ENCODE assay signal across 24 cellular contexts in the genomic region with DNA sequence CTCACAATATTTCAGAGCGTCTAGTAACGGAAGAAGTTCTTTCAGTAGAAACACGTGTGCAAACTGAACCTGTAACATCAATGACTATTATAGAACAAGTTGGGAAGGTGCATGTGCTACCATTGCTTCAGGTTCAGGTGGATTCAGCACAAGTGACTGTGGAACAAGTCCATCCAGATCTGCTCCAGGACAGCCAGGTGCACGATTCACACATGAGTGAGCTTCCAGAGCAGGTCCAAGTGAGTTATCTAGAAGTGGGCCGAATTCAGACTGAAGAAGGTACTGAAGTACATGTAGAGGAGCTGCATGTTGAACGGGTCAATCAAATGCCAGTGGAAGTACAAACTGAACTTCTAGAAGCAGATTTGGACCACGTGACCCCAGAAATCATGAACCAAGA. TPM values are rescaled to one million over a fixed set of nuclear protein-coding genes. Genes with fewer than 3 reads are reported as not detected.
DNase-seq lines count a peak whose midpoint lies in the region; ATAC-seq and TF ChIP-seq lines count a peak whose summit lies in the region.
"Had no signal": no experiment of that assay in that cellular context is flagged by ENCODE, and none has a peak within 500 bp of the region (broad histone marks: within the 10 kb centered on the region; RNA-seq: fewer than 3 reads in every experiment).

No MANE protein-coding gene starts in this region.

- no peak overlapping the region for H3K4me3 ChIP-seq in epithelial cell of esophagus (ENCODE audit: low read length)

- H3K4me1 Mint-ChIP-seq in natural killer cell (peaks cover 0 to 6% of the 10 kb centered on the region in 2 donors), T-helper 17 cell (peaks cover 5% of the 10 kb centered on the region), type B pancreatic cell (ENCODE audit: unreplicated experiment) (no peaks in the 10 kb centered on the region)
- peaks cover 0 to 6% of the 10 kb centered on the region in 2 donors for H3K4me1 Mint-ChIP-seq in natural killer cell treated with Interleukin-12 subunit alpha and Interleukin-12 subunit beta and Interleukin-15 and Interleukin-18, amount 100 ng/mL, for 72 hours (ENCODE audit: low read depth in 2 of 2)

- H3K27me3 Mint-ChIP-seq in natural killer cell (ENCODE audit: low read depth in 2 of 2) (no peaks in the 10 kb centered on the region), T-helper 17 cell (no peaks in the 10 kb centered on the region), type B pancreatic cell (no peaks in the 10 kb centered on the region)
- H3K27me3 Mint-ChIP-seq in natural killer cell treated with Interleukin-12 subunit alpha and Interleukin-12 subunit beta and Interleukin-15 and Interleukin-18, amount 100 ng/mL, for 72 hours, result no peaks in the 10 kb centered on the region
- H3K27me3 Mint-ChIP-seq: CD8-positive, alpha-beta memory T cell had no signal

- H3K27ac Mint-ChIP-seq in natural killer cell (peak overlapping the region; percentile 22 to 53), T-helper 17 cell (peak overlapping the region; percentile 12), type B pancreatic cell (no peak overlapping the region)
- H3K27ac Mint-ChIP-seq in natural killer cell treated with Interleukin-12 subunit alpha and Interleukin-12 subunit beta and Interleukin-15 and Interleukin-18, amount 100 ng/mL, for 72 hours, result no peak overlapping the region

- no peak for ATAC-seq in natural killer cell
- no peak for ATAC-seq in natural killer cell treated with Interleukin-12 subunit alpha and Interleukin-12 subunit beta and Interleukin-15 and Interleukin-18, amount 100 ng/mL, for 72 hours
- ATAC-seq in T-helper 17 cell, result no peak
- ATAC-seq: PC-3 had no signal

- no peak for DNase-seq in natural killer cell
- DNase-seq in natural killer cell treated with Interleukin-12 subunit alpha and Interleukin-12 subunit beta and Interleukin-15 and Interleukin-18, amount 100 ng/mL, for 72 hours (ENCODE audit: low spot score), result no peak
- DNase-seq in T-helper 17 cell, result no peak
- DNase-seq in epithelial cell of esophagus (ENCODE audit: low read depth), result peak; percentile 10
- DNase-seq in GM10266 (ENCODE audit: extremely low spot score), result no peak
- no peak for DNase-seq in Kasumi-1 (lab: John Stamatoyannopoulos, UW)
- DNase-seq in type B pancreatic cell (ENCODE audit: extremely low spot score, unreplicated experiment), result no peak
- DNase-seq in posterior vena cava (ENCODE audit: low spot score), result no peak
- DNase-seq: CD8-positive, alpha-beta memory T cell; DMS79 treated with DMSO at 0.1 percent for 48 hours; HCEC 1CT; NCI-H1105 treated with DMSO at 0.1 percent for 48 hours; NCI-H146; NCI-H1930; NCI-H2107; NCI-H446; NCI-H524 treated with DMSO at 0.1 percent for 48 hours; NCI-H774; NK-92 treated with Interleukin-12 subunit alpha and Interleukin-12 subunit beta, amount 100 ng/mL, for 24 hours; PC-3; SK-N-SH; SW 1271 had no signal

- TF ChIP-seq CTCF in natural killer cell (IDR thresholded peaks at IDR 0.05) (no peak), epithelial cell of esophagus (IDR thresholded peaks at IDR 0.05; ENCODE audit: insufficient read depth, low read depth, low read length, missing control alignments) (no peak), GM10266 (IDR thresholded peaks at IDR 0.05; ENCODE audit: control insufficient read depth, insufficient read depth, low read depth, missing control alignments) (no peak), type B pancreatic cell (conservative IDR thresholded peaks at IDR 0.05) (no peak)

- no peaks in the 10 kb centered on the region for H3K9me3 ChIP-seq in T-helper 17 cell (ENCODE audit: control insufficient read depth, low read length, poor library complexity, severe bottlenecking)
- H3K9me3 ChIP-seq: SK-N-SH had no signal

- H3K36me3 Mint-ChIP-seq in natural killer cell (peaks cover 8% of the 10 kb centered on the region), T-helper 17 cell (ENCODE audit: low read depth) (peaks cover 7% of the 10 kb centered on the region), type B pancreatic cell (peaks cover 35% of the 10 kb centered on the region)
- H3K36me3 Mint-ChIP-seq in natural killer cell treated with Interleukin-12 subunit alpha and Interleukin-12 subunit beta and Interleukin-15 and Interleukin-18, amount 100 ng/mL, for 72 hours, result peaks cover 12% of the 10 kb centered on the region

- H3K9me3 Mint-ChIP-seq in natural killer cell, result no peaks in the 10 kb centered on the region
- no peaks in the 10 kb centered on the region for H3K9me3 Mint-ChIP-seq in natural killer cell treated with Interleukin-12 subunit alpha and Interleukin-12 subunit beta and Interleukin-15 and Interleukin-18, amount 100 ng/mL, for 72 hours
- H3K9me3 Mint-ChIP-seq in type B pancreatic cell, result no peaks in the 10 kb centered on the region
- H3K9me3 Mint-ChIP-seq: CD8-positive, alpha-beta memory T cell had no signal

- H3K4me3 Mint-ChIP-seq in natural killer cell (no peak overlapping the region), T-helper 17 cell (no peak overlapping the region), type B pancreatic cell (no peak overlapping the region)
- no peak overlapping the region for H3K4me3 Mint-ChIP-seq in natural killer cell treated with Interleukin-12 subunit alpha and Interleukin-12 subunit beta and Interleukin-15 and Interleukin-18, amount 100 ng/mL, for 72 hours
- H3K4me3 Mint-ChIP-seq: CD8-positive, alpha-beta memory T cell had no signal

- intact Hi-C loops in natural killer cell (cut with micrococcal nuclease), result no loop called here
- intact Hi-C loops in posterior vena cava (cut with DNase I), result no loop called here

RNA-seq across cellular contexts. Expression of gene NIM1K, which starts 17.4 kb away (rescaled TPM):
- total RNA-seq in natural killer cell (under 1 TPM; 0.28 to 0.40 (median 0.36) TPM), T-helper 17 cell (1 to 10 TPM in 1 of 2 donors, under 1 TPM in 1; 0.76 to 1.1 TPM), type B pancreatic cell (ENCODE audit: low replicate concordance) (0.43 and 0.67 TPM in 2 replicates), posterior vena cava (under 1 TPM; 0.67 to 0.83 TPM)
- 1 to 10 TPM; 2.5 to 2.9 TPM for total RNA-seq in natural killer cell treated with Interleukin-12 subunit alpha and Interleukin-12 subunit beta and Interleukin-15 and Interleukin-18, amount 100 ng/mL, for 72 hours
- total RNA-seq: H1, MCF 10A had no signal

RNA-seq across cellular contexts. Expression of gene ZNF131, which starts 53.9 kb away (rescaled TPM):
- total RNA-seq in natural killer cell (10 to 100 TPM; 69.0 to 84.0 (median 83.5) TPM), T-helper 17 cell (10 to 100 TPM; 68.0 to 69.9 TPM), type B pancreatic cell (ENCODE audit: low replicate concordance) (32.6 and 42.7 TPM in 2 replicates), posterior vena cava (10 to 100 TPM; 36.0 to 37.8 TPM)
- total RNA-seq in natural killer cell treated with Interleukin-12 subunit alpha and Interleukin-12 subunit beta and Interleukin-15 and Interleukin-18, amount 100 ng/mL, for 72 hours, result 10 to 100 TPM; 39.5 to 59.9 TPM

Comparison
In these comparisons a context has a peak if more than half of its experiments do, and no peak if none do; other contexts are left out.
1. H3K27ac Mint-ChIP-seq: peak in natural killer cell (2 of 2) and T-helper 17 cell (single experiment); none in natural killer cell treated with Interleukin-12 subunit alpha and Interleukin-12 subunit beta and Interleukin-15 and Interleukin-18, amount 100 ng/mL, for 72 hours (0 of 2) and type B pancreatic cell (single experiment).